Comparison of ENCODE assay signal across 9 cellular contexts in genomic region chr3:169774186-169774585, GRCh38. TPM values are rescaled to one million over a fixed set of nuclear protein-coding genes. Genes with fewer than 3 reads are reported as not detected.
DNase-seq lines count a peak whose midpoint lies in the region; TF ChIP-seq lines count a peak whose summit lies in the region.
"Had no signal": no experiment of that assay in that cellular context is flagged by ENCODE, and none has a peak within 500 bp of the region (broad histone marks: within the 10 kb centered on the region; RNA-seq: fewer than 3 reads in every experiment).

No MANE protein-coding gene starts in this region.

- peak overlapping the region; percentile 95 to 99 for H3K9ac ChIP-seq in mucosa of rectum (ENCODE audit: low read depth in 1 of 2, low read length in 2 of 2)

- H3K27ac ChIP-seq in A673 (ENCODE audit: low read depth, low read length, poor library complexity, severe bottlenecking) (peak overlapping the region; percentile 97), mucosa of rectum (ENCODE audit: low read depth in 2 of 2, low read length in 2 of 2) (peak overlapping the region in 1 of 2 donors; percentile 99)

- H3K9me3 Mint-ChIP-seq in HFFc6 = no peaks in the 10 kb centered on the region
- no peaks in the 10 kb centered on the region for H3K9me3 Mint-ChIP-seq in MCF 10A (ENCODE audit: unreplicated experiment)

- H3K4me1 Mint-ChIP-seq in HFFc6 (ENCODE audit: low read depth) (peaks cover 39% of the 10 kb centered on the region), MCF 10A (ENCODE audit: insufficient read depth, unreplicated experiment) (peaks cover 4% of the 10 kb centered on the region)

- H3K27me3 Mint-ChIP-seq in HFFc6 (ENCODE audit: insufficient read depth) (peaks cover 7% of the 10 kb centered on the region), MCF 10A (ENCODE audit: insufficient read depth, unreplicated experiment) (no peaks in the 10 kb centered on the region)

- H3K36me3 Mint-ChIP-seq in HFFc6 (ENCODE audit: low read depth) (peaks cover 27% of the 10 kb centered on the region), MCF 10A (ENCODE audit: insufficient read depth, unreplicated experiment) (peaks cover 68% of the 10 kb centered on the region)

- POLR2A ChIA-PET in A673 (lab: Charles Lee; ENCODE audit: low non-redundant PET) = no interaction called here
- POLR2A ChIA-PET in MCF 10A (lab: Yijun Ruan, JAX) = interaction anchor here (0.9 to 3.5 kb wide), 10 partner anchors 9 to 733 kb away, joined by 3 to 50 read pairs (median 5); partner anchors contain the start of gene TERC

- TF ChIP-seq CTCF in A673 (conservative IDR thresholded peaks at IDR 0.05; ENCODE audit: low read depth, low read length) = no peak
- TF ChIP-seq CTCF in HFFc6 (IDR thresholded peaks at IDR 0.05) = no peak
- no peak for TF ChIP-seq CTCF in MCF 10A (IDR thresholded peaks at IDR 0.05; ENCODE audit: unreplicated experiment)

- CTCF ChIA-PET in A673 (lab: Charles Lee) (no interaction called here), MCF 10A (lab: Yijun Ruan, JAX) (interaction anchor here (0.5 to 2.5 kb wide), 3 partner anchors 11 to 651 kb away, joined by 3 to 14 read pairs (median 3); partner anchors contain the start of gene TERC)

- BruUV-seq in A673 (replicated peaks; lab: Mats Ljungman, UMichigan) = TSS peak; percentile 32
- BruUV-seq in MCF 10A (replicated peaks; lab: Mats Ljungman, UMichigan) = TSS peak; percentile 22

- H3K27me3 ChIP-seq in A673 (replicated peaks; ENCODE audit: insufficient read depth, low read depth, low read length, poor library complexity) = no peaks in the 10 kb centered on the region
- no peaks in the 10 kb centered on the region for H3K27me3 ChIP-seq in mucosa of rectum (ENCODE audit: control insufficient read depth in 2 of 2, insufficient read depth in 2 of 2, low read length in 2 of 2)

- peak overlapping the region; percentile 99 for H3K27ac Mint-ChIP-seq in HFFc6
- peak overlapping the region; percentile 99 for H3K27ac Mint-ChIP-seq in MCF 10A (ENCODE audit: low read depth, unreplicated experiment)

- no peaks in the 10 kb centered on the region for H3K9me3 ChIP-seq in A673 (ENCODE audit: low read depth, low read length, poor library complexity, severe bottlenecking)
- H3K9me3 ChIP-seq in mucosa of rectum (ENCODE audit: control insufficient read depth in 2 of 2, low read length in 2 of 2) = no peaks in the 10 kb centered on the region

- DNase-seq in A673 (ENCODE audit: low spot score) = no peak
- DNase-seq in HFFc6 = no peak
- no peak for DNase-seq in MCF 10A (ENCODE audit: unreplicated experiment)
- DNase-seq in HuH-7 (ENCODE audit: low spot score) = no peak
- DNase-seq in stimulated activated CD4-positive, alpha-beta T cell treated with anti-CD3 and anti-CD28 coated beads, Interleukin-2, amount 100 ng/mL, for 24 hours = no peak
- DNase-seq in T-helper 9 cell = no peak
- no peak for DNase-seq in NAMALWA (ENCODE audit: low spot score)
- DNase-seq: KG1 had no signal

- H3K36me3 ChIP-seq in A673 (ENCODE audit: insufficient read depth, low read length, poor library complexity, severe bottlenecking) = peaks cover 43% of the 10 kb centered on the region
- peaks cover 26 to 30% of the 10 kb centered on the region in 2 donors for H3K36me3 ChIP-seq in mucosa of rectum (ENCODE audit: control insufficient read depth in 2 of 2, insufficient read depth in 2 of 2, low read length in 2 of 2)

- H3K4me1 ChIP-seq in A673 (ENCODE audit: insufficient read depth, low read length, poor library complexity, severe bottlenecking) (peaks cover 18% of the 10 kb centered on the region), mucosa of rectum (ENCODE audit: control insufficient read depth in 2 of 2, insufficient read depth in 2 of 2, low read length in 2 of 2) (peaks cover 11 to 14% of the 10 kb centered on the region in 2 donors)

- H3K4me3 ChIP-seq in A673 (ENCODE audit: low read depth, low read length, poor library complexity, severe bottlenecking) (peak overlapping the region; percentile 76), mucosa of rectum (ENCODE audit: low read length in 2 of 2) (peak overlapping the region; percentile 79 to 86)

- peak overlapping the region; percentile 99 for H3K4me3 Mint-ChIP-seq in HFFc6
- H3K4me3 Mint-ChIP-seq in MCF 10A (ENCODE audit: unreplicated experiment) = peak overlapping the region; percentile 94

- intact Hi-C loops in A673 (cut with micrococcal nuclease; ENCODE audit: unreplicated experiment) (no loop called here), MCF 10A (cut with micrococcal nuclease) (loop anchor here (5.0 kb wide), 2 partner anchors 627 to 1038 kb away; no protein-coding TSS in a partner anchor)

RNA-seq across cellular contexts. Expression of gene MYNN, which starts 1.0 kb away (rescaled TPM):
- total RNA-seq in A673 (2021) (15.3 and 20.5 TPM in 2 replicates), MCF 10A (2022) (18.0 and 20.4 TPM in 2 replicates)
- total RNA-seq in HFFc6 (2021; fragmentation: NEBNext Ultra II Directional; extraction: Animal tissue kit (Norgen Biotek cat#: 25700)) = 10 to 100 TPM; 10.9 to 13.8 (median 11.7) TPM

RNA-seq across cellular contexts. Expression of gene ACTRT3, which starts 4.8 kb away (rescaled TPM):
- total RNA-seq in A673 (2021) = 1.3 and 2.3 TPM in 2 replicates
- total RNA-seq in HFFc6 (2021; fragmentation: NEBNext Ultra II Directional; extraction: Animal tissue kit (Norgen Biotek cat#: 25700)) = 1 to 10 TPM; 1.2 to 3.5 (median 1.7) TPM
- total RNA-seq in MCF 10A (2022) = 0.93 and 1.0 TPM in 2 replicates

RNA-seq across cellular contexts. Expression of gene TERC, which starts 9.3 kb away (rescaled TPM):
- 5.8 and 16.7 TPM in 2 replicates for total RNA-seq in A673 (2021)
- 10 to 100 TPM in 5 of 6 experiments, 1 to 10 TPM in 1; 9.7 to 24.5 (median 13.3) TPM for total RNA-seq in HFFc6 (2021; fragmentation: NEBNext Ultra II Directional; extraction: Animal tissue kit (Norgen Biotek cat#: 25700))
- 2.9 and 7.9 TPM in 2 replicates for total RNA-seq in MCF 10A (2022)

RNA-seq across cellular contexts. Expression of gene LRRIQ4, which starts 38.5 kb away (rescaled TPM):
- total RNA-seq in A673 (2021) (0.15 and 0.17 TPM in 2 replicates), MCF 10A (2022) (not detected in 2 replicates)
- total RNA-seq in HFFc6 (2021; fragmentation: NEBNext Ultra II Directional; extraction: Animal tissue kit (Norgen Biotek cat#: 25700)) = not detected

RNA-seq across cellular contexts. Expression of gene LRRC34, which starts 38.5 kb away (rescaled TPM):
- 9.4 and 9.7 TPM in 2 replicates for total RNA-seq in A673 (2021)
- 1 to 10 TPM in 3 of 6 experiments, under 1 TPM in 3; 0.59 to 1.5 (median 0.94) TPM for total RNA-seq in HFFc6 (2021; fragmentation: NEBNext Ultra II Directional; extraction: Animal tissue kit (Norgen Biotek cat#: 25700))
- not detected in 2 replicates for total RNA-seq in MCF 10A (2022)
